Comparison of ENCODE assay signal across 1 cellular context in the genomic region with DNA sequence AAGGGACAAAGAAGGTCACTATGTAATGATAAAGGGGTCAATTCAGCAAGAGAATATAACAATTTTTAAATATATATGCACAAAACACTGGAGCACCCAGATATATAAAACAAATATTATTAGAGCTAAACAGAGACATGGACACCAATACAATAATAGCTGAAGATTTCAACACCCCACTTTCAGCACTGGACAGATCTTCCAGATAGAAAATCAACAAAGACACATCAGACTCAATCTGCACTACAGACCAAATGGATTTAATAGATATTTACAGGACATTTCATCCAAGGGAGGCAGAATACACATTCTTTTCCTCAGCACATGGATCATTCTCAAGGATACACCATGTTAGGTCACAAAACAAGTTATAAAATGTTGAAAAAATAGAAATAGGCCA.
A peak's percentile ranks its signal among the peaks of the same experiment; 100 is the strongest.
TF ChIP-seq lines count a peak whose summit lies in the region.

No MANE protein-coding gene starts in this region.

TF ChIP-seq in A549, 52 proteins besides CTCF, POLR2A, EP300 and RAD21 (continued from another document):
- TF ChIP-seq, protein P1, sequence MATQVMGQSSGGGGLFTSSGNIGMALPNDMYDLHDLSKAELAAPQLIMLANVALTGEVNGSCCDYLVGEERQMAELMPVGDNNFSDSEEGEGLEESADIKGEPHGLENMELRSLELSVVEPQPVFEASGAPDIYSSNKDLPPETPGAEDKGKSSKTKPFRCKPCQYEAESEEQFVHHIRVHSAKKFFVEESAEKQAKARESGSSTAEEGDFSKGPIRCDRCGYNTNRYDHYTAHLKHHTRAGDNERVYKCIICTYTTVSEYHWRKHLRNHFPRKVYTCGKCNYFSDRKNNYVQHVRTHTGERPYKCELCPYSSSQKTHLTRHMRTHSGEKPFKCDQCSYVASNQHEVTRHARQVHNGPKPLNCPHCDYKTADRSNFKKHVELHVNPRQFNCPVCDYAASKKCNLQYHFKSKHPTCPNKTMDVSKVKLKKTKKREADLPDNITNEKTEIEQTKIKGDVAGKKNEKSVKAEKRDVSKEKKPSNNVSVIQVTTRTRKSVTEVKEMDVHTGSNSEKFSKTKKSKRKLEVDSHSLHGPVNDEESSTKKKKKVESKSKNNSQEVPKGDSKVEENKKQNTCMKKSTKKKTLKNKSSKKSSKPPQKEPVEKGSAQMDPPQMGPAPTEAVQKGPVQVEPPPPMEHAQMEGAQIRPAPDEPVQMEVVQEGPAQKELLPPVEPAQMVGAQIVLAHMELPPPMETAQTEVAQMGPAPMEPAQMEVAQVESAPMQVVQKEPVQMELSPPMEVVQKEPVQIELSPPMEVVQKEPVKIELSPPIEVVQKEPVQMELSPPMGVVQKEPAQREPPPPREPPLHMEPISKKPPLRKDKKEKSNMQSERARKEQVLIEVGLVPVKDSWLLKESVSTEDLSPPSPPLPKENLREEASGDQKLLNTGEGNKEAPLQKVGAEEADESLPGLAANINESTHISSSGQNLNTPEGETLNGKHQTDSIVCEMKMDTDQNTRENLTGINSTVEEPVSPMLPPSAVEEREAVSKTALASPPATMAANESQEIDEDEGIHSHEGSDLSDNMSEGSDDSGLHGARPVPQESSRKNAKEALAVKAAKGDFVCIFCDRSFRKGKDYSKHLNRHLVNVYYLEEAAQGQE (IDR thresholded peaks at IDR 0.05), result peak; percentile 61; the same call in 1 of the 2 replicates
